Comparison of ENCODE assay signal across 15 cellular contexts in the genomic region with DNA sequence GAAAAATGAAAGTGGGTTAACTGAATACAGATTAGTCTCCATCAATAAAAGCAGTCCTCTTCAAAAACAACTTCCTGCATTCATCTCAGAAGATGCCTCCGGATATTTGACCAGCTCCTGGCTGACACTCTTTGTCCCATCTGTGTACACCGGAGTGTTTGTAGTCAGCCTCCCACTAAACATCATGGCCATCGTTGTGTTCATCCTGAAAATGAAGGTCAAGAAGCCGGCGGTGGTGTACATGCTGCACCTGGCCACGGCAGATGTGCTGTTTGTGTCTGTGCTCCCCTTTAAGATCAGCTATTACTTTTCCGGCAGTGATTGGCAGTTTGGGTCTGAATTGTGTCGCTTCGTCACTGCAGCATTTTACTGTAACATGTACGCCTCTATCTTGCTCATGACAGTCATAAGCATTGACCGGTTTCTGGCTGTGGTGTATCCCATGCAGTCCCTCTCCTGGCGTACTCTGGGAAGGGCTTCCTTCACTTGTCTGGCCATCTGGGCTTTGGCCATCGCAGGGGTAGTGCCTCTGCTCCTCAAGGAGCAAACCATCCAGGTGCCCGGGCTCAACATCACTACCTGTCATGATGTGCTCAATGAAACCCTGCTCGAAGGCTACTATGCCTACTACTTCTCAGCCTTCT. TPM values are rescaled to one million over a fixed set of nuclear protein-coding genes. Genes with fewer than 3 reads are reported as not detected.
DNase-seq lines count a peak whose midpoint lies in the region; ATAC-seq and TF ChIP-seq lines count a peak whose summit lies in the region.
"Had no signal": no experiment of that assay in that cellular context is flagged by ENCODE, and none has a peak within 500 bp of the region (broad histone marks: within the 10 kb centered on the region; RNA-seq: fewer than 3 reads in every experiment).

No MANE protein-coding gene starts in this region.

- CTCF ChIA-PET in activated CD4-positive, alpha-beta T cell treated with anti-CD3 and anti-CD28 coated beads for 36 hours (lab: Charles Lee): interaction anchor here (1.0 to 1.4 kb wide), 3 partner anchors 12 to 42 kb away, joined by 4 to 5 read pairs (median 4); no protein-coding TSS in a partner anchor

- DNase-seq in activated CD4-positive, alpha-beta T cell treated with anti-CD3 and anti-CD28 coated beads for 36 hours: no peak
- no peak for DNase-seq in activated CD4-positive, alpha-beta T cell treated with anti-CD3 and anti-CD28 coated beads for 4 hours
- no peak for DNase-seq in activated naive CD8-positive, alpha-beta T cell treated with anti-CD3 and anti-CD28 coated beads for 36 hours
- DNase-seq in progenitor cell of endocrine pancreas (ENCODE audit: low spot score, unreplicated experiment): no peak
- DNase-seq in stimulated activated CD4-positive, alpha-beta T cell treated with anti-CD3 and anti-CD28 coated beads, Interleukin-4, amount 100 ng/mL, for 4 hours: no peak
- no peak for DNase-seq in MM.1S
- DNase-seq: NCI-H1105 treated with DMSO at 0.1 percent for 48 hours, nephron progenitor cell, right cardiac atrium had no signal

- peak; percentile 51 for ATAC-seq in activated CD4-positive, alpha-beta T cell treated with anti-CD3 and anti-CD28 coated beads for 36 hours
- ATAC-seq in HG03095 (IDR thresholded peaks at IDR 0.05; ENCODE audit: unreplicated experiment) (peak; percentile 2), GM19328 (IDR thresholded peaks at IDR 0.05; ENCODE audit: unreplicated experiment) (no peak)
- ATAC-seq: A549, K562, left lobe of liver, right cardiac atrium had no signal

- H3K27ac Mint-ChIP-seq in activated CD4-positive, alpha-beta T cell treated with anti-CD3 and anti-CD28 coated beads for 36 hours: peak overlapping the region; percentile 20
- peak overlapping the region; percentile 10 for H3K27ac Mint-ChIP-seq in activated naive CD8-positive, alpha-beta T cell treated with anti-CD3 and anti-CD28 coated beads for 36 hours
- peak overlapping the region; percentile 62 for H3K27ac Mint-ChIP-seq in progenitor cell of endocrine pancreas

- H3K4me3 Mint-ChIP-seq in activated CD4-positive, alpha-beta T cell treated with anti-CD3 and anti-CD28 coated beads for 36 hours: no peak overlapping the region
- no peak overlapping the region for H3K4me3 Mint-ChIP-seq in activated naive CD8-positive, alpha-beta T cell treated with anti-CD3 and anti-CD28 coated beads for 36 hours
- H3K4me3 Mint-ChIP-seq in progenitor cell of endocrine pancreas (ENCODE audit: low read depth): no peak overlapping the region
- H3K4me3 Mint-ChIP-seq: nephron progenitor cell had no signal

- TF ChIP-seq CTCF in progenitor cell of endocrine pancreas (IDR thresholded peaks at IDR 0.05; ENCODE audit: unreplicated experiment) (no peak), MM.1S (IDR thresholded peaks at IDR 0.05; ENCODE audit: low read length) (no peak)

- H3K27ac ChIP-seq in MM.1S (ENCODE audit: low read length): no peak overlapping the region
- H3K27ac ChIP-seq: A549, SJSA1 had no signal

- H3K4me2 ChIP-seq in MM.1S (ENCODE audit: low read depth, low read length): no peak overlapping the region
- H3K4me2 ChIP-seq: A549 had no signal

- H3K9ac ChIP-seq in MM.1S (ENCODE audit: low read length): no peak overlapping the region

- H4K20me1 ChIP-seq in MM.1S (ENCODE audit: insufficient read depth, low read length): no peaks in the 10 kb centered on the region

- H3K9me3 ChIP-seq in MM.1S (replicated peaks; ENCODE audit: insufficient read depth, low read length): no peaks in the 10 kb centered on the region

- POLR2A ChIA-PET in activated CD4-positive, alpha-beta T cell treated with anti-CD3 and anti-CD28 coated beads for 36 hours (lab: Charles Lee): no interaction called here

- H3K36me3 Mint-ChIP-seq in activated CD4-positive, alpha-beta T cell treated with anti-CD3 and anti-CD28 coated beads for 36 hours (ENCODE audit: low read depth): peaks cover 10% of the 10 kb centered on the region
- peaks cover 4% of the 10 kb centered on the region for H3K36me3 Mint-ChIP-seq in activated naive CD8-positive, alpha-beta T cell treated with anti-CD3 and anti-CD28 coated beads for 36 hours
- H3K36me3 Mint-ChIP-seq in progenitor cell of endocrine pancreas (ENCODE audit: insufficient read depth): peaks cover 39% of the 10 kb centered on the region

- H3K27me3 ChIP-seq in MM.1S (replicated peaks; ENCODE audit: insufficient read depth, low read length): no peaks in the 10 kb centered on the region
- H3K27me3 ChIP-seq: SJSA1 had no signal

- H3K4me1 ChIP-seq in MM.1S (ENCODE audit: low read length): peaks cover 18% of the 10 kb centered on the region

- peaks cover 16% of the 10 kb centered on the region for H3F3A ChIP-seq in MM.1S (ENCODE audit: insufficient read depth, low read length)

- H3K9me2 ChIP-seq in MM.1S (replicated peaks; ENCODE audit: insufficient read depth, low read length): no peaks in the 10 kb centered on the region

- H3K79me2 ChIP-seq in MM.1S (ENCODE audit: low read length): no peaks in the 10 kb centered on the region

- no peak overlapping the region for H3K4me3 ChIP-seq in MM.1S (ENCODE audit: low read length)
- H3K4me3 ChIP-seq: A549, K562, SJSA1 had no signal

- no peak overlapping the region for H2AFZ ChIP-seq in MM.1S (ENCODE audit: low read length)

- no peaks in the 10 kb centered on the region for H3K36me3 ChIP-seq in MM.1S (replicated peaks; ENCODE audit: insufficient read depth, low read length)

- H3K9me3 Mint-ChIP-seq in activated CD4-positive, alpha-beta T cell treated with anti-CD3 and anti-CD28 coated beads for 36 hours (ENCODE audit: low read depth): peaks cover 15% of the 10 kb centered on the region
- peaks cover 18% of the 10 kb centered on the region for H3K9me3 Mint-ChIP-seq in activated naive CD8-positive, alpha-beta T cell treated with anti-CD3 and anti-CD28 coated beads for 36 hours
- H3K9me3 Mint-ChIP-seq in progenitor cell of endocrine pancreas (ENCODE audit: low read depth): peaks cover 23% of the 10 kb centered on the region

- H3K4me1 Mint-ChIP-seq in activated CD4-positive, alpha-beta T cell treated with anti-CD3 and anti-CD28 coated beads for 36 hours: peaks cover 5% of the 10 kb centered on the region
- peaks cover 9% of the 10 kb centered on the region for H3K4me1 Mint-ChIP-seq in activated naive CD8-positive, alpha-beta T cell treated with anti-CD3 and anti-CD28 coated beads for 36 hours
- H3K4me1 Mint-ChIP-seq in progenitor cell of endocrine pancreas (ENCODE audit: low read depth): no peaks in the 10 kb centered on the region

- no peaks in the 10 kb centered on the region for H3K27me3 Mint-ChIP-seq in activated CD4-positive, alpha-beta T cell treated with anti-CD3 and anti-CD28 coated beads for 36 hours
- no peaks in the 10 kb centered on the region for H3K27me3 Mint-ChIP-seq in activated naive CD8-positive, alpha-beta T cell treated with anti-CD3 and anti-CD28 coated beads for 36 hours
- no peaks in the 10 kb centered on the region for H3K27me3 Mint-ChIP-seq in progenitor cell of endocrine pancreas

- intact Hi-C loops in activated CD4-positive, alpha-beta T cell treated with anti-CD3 and anti-CD28 coated beads for 36 hours (cut with DNase I, micrococcal nuclease): no loop called here

RNA-seq across cellular contexts. Expression of gene F2R, which starts 16.6 kb away (rescaled TPM):
- total RNA-seq in activated CD4-positive, alpha-beta T cell treated with anti-CD3 and anti-CD28 coated beads for 36 hours: 1 to 10 TPM; 1.4 TPM
- 1 to 10 TPM; 2.2 to 2.8 TPM for total RNA-seq in activated naive CD8-positive, alpha-beta T cell treated with anti-CD3 and anti-CD28 coated beads for 36 hours
- total RNA-seq in progenitor cell of endocrine pancreas: 25.1 and 28.7 TPM in 2 replicates

Comparison
In these comparisons a context has a peak if more than half of its experiments do, and no peak if none do; other contexts are left out.
1. H3K27ac Mint-ChIP-seq: peak in every context shown above with its lines; median percentile 62 in progenitor cell of endocrine pancreas; 20 in activated CD4-positive, alpha-beta T cell treated with anti-CD3 and anti-CD28 coated beads for 36 hours; 10 in activated naive CD8-positive, alpha-beta T cell treated with anti-CD3 and anti-CD28 coated beads for 36 hours.